10 cellular contexts compared by ENCODE assay signal in genomic region chr6:146905313-146905712, GRCh38.
DNase-seq lines count a peak whose midpoint lies in the region; ATAC-seq and TF ChIP-seq lines count a peak whose summit lies in the region.
"Had no signal": no experiment of that assay in that cellular context is flagged by ENCODE, and none has a peak within 500 bp of the region (broad histone marks: within the 10 kb centered on the region; RNA-seq: fewer than 3 reads in every experiment).

No MANE protein-coding gene starts in this region.

- H3K4me3 ChIP-seq in body of pancreas = no peak overlapping the region

- H3K4me1 ChIP-seq in body of pancreas = no peaks in the 10 kb centered on the region

- POLR2A ChIA-PET in activated CD4-positive, alpha-beta T cell treated with anti-CD3 and anti-CD28 coated beads for 36 hours (lab: Charles Lee) = no interaction called here

- H3K36me3 ChIP-seq in body of pancreas (replicated peaks in 1 of 2; ENCODE audit: insufficient read depth in 1 of 2, low read depth in 2 of 2) = no peaks in the 10 kb centered on the region

- intact Hi-C loops in body of pancreas (cut with DNase I) = no loop called here
- intact Hi-C loops in activated naive CD4-positive, alpha-beta T cell treated with anti-CD3 and anti-CD28 coated beads for 36 hours (cut with micrococcal nuclease) = loop anchor here (10.0 kb wide), 1 partner anchor 1239 kb away; no protein-coding TSS in a partner anchor
- intact Hi-C loops in activated CD4-positive, alpha-beta T cell treated with anti-CD3 and anti-CD28 coated beads for 36 hours (cut with DNase I, micrococcal nuclease) = no loop called here

- TF ChIP-seq CTCF in body of pancreas (IDR thresholded peaks at IDR 0.05) = no peak
- TF ChIP-seq CTCF in nephron (IDR thresholded peaks at IDR 0.05; ENCODE audit: unreplicated experiment in 3 of 3) = no peak

- no peak overlapping the region for H3K4me3 Mint-ChIP-seq in nephron
- H3K4me3 Mint-ChIP-seq in activated naive CD4-positive, alpha-beta T cell treated with anti-CD3 and anti-CD28 coated beads for 36 hours = no peak overlapping the region
- H3K4me3 Mint-ChIP-seq in activated CD4-positive, alpha-beta T cell treated with anti-CD3 and anti-CD28 coated beads for 36 hours = no peak overlapping the region
- H3K4me3 Mint-ChIP-seq: activated T-cell treated with anti-CD3 and anti-CD28 coated beads, Interleukin-2, amount 50 U/mL, for 4 hours; naive B cell had no signal

- H3K36me3 Mint-ChIP-seq in nephron (ENCODE audit: low read depth) = no peaks in the 10 kb centered on the region
- no peaks in the 10 kb centered on the region for H3K36me3 Mint-ChIP-seq in activated naive CD4-positive, alpha-beta T cell treated with anti-CD3 and anti-CD28 coated beads for 36 hours (ENCODE audit: low read depth)
- H3K36me3 Mint-ChIP-seq in activated CD4-positive, alpha-beta T cell treated with anti-CD3 and anti-CD28 coated beads for 36 hours (ENCODE audit: low read depth) = no peaks in the 10 kb centered on the region
- H3K36me3 Mint-ChIP-seq: naive B cell had no signal

- H3K9me3 ChIP-seq in body of pancreas = no peaks in the 10 kb centered on the region

- no peaks in the 10 kb centered on the region for H3K27me3 ChIP-seq in body of pancreas

- no peaks in the 10 kb centered on the region for H3K9me3 Mint-ChIP-seq in nephron
- no peaks in the 10 kb centered on the region for H3K9me3 Mint-ChIP-seq in activated naive CD4-positive, alpha-beta T cell treated with anti-CD3 and anti-CD28 coated beads for 36 hours
- H3K9me3 Mint-ChIP-seq in activated CD4-positive, alpha-beta T cell treated with anti-CD3 and anti-CD28 coated beads for 36 hours (ENCODE audit: low read depth) = no peaks in the 10 kb centered on the region
- H3K9me3 Mint-ChIP-seq: activated T-cell treated with anti-CD3 and anti-CD28 coated beads, Interleukin-2, amount 50 U/mL, for 4 hours; naive B cell had no signal

- TF ChIP-seq POLR2A in body of pancreas (IDR thresholded peaks at IDR 0.05) = no peak

- ATAC-seq in body of pancreas (peak; percentile 71), GM19351 (IDR thresholded peaks at IDR 0.05; ENCODE audit: unreplicated experiment) (no peak)
- ATAC-seq in activated CD4-positive, alpha-beta T cell treated with anti-CD3 and anti-CD28 coated beads for 36 hours = no peak
- ATAC-seq: activated T-cell treated with anti-CD3 and anti-CD28 coated beads, Interleukin-2, amount 50 U/mL, for 4 hours had no signal

- DNase-seq in DMS 273 treated with DMSO at 0.1 percent for 48 hours (lab: John Stamatoyannopoulos, UW) = peak; percentile 28
- DNase-seq in NCI-H146 (lab: John Stamatoyannopoulos, UW) = peak; percentile 91
- DNase-seq in body of pancreas = peak; percentile 30 to 76 (median 70)
- DNase-seq in stimulated activated CD4-positive, alpha-beta T cell treated with anti-CD3 and anti-CD28 coated beads, Interleukin-2, amount 100 ng/mL, for 24 hours = no peak
- DNase-seq in activated naive CD4-positive, alpha-beta T cell treated with anti-CD3 and anti-CD28 coated beads for 36 hours = no peak
- no peak for DNase-seq in activated CD4-positive, alpha-beta T cell treated with anti-CD3 and anti-CD28 coated beads for 36 hours
- DNase-seq: activated T-cell treated with anti-CD3 and anti-CD28 coated beads, Interleukin-2, amount 50 U/mL, for 4 hours; naive B cell had no signal

- peak overlapping the region in 2 of 3 experiments; percentile 48 to 56 for H3K27ac Mint-ChIP-seq in nephron
- H3K27ac Mint-ChIP-seq in activated naive CD4-positive, alpha-beta T cell treated with anti-CD3 and anti-CD28 coated beads for 36 hours = no peak overlapping the region
- H3K27ac Mint-ChIP-seq in activated CD4-positive, alpha-beta T cell treated with anti-CD3 and anti-CD28 coated beads for 36 hours = no peak overlapping the region
- H3K27ac Mint-ChIP-seq: naive B cell had no signal

- no peak overlapping the region for H3K27ac ChIP-seq in body of pancreas

- peaks cover 6% of the 10 kb centered on the region for H3K27me3 Mint-ChIP-seq in nephron (ENCODE audit: low read depth)
- H3K27me3 Mint-ChIP-seq in activated naive CD4-positive, alpha-beta T cell treated with anti-CD3 and anti-CD28 coated beads for 36 hours (ENCODE audit: low read depth) = peaks cover 2% of the 10 kb centered on the region
- H3K27me3 Mint-ChIP-seq in activated CD4-positive, alpha-beta T cell treated with anti-CD3 and anti-CD28 coated beads for 36 hours = no peaks in the 10 kb centered on the region

- H3K4me1 Mint-ChIP-seq in nephron = peaks cover 35% of the 10 kb centered on the region
- H3K4me1 Mint-ChIP-seq in activated naive CD4-positive, alpha-beta T cell treated with anti-CD3 and anti-CD28 coated beads for 36 hours (ENCODE audit: low read depth) = no peaks in the 10 kb centered on the region
- H3K4me1 Mint-ChIP-seq in activated CD4-positive, alpha-beta T cell treated with anti-CD3 and anti-CD28 coated beads for 36 hours = no peaks in the 10 kb centered on the region
- H3K4me1 Mint-ChIP-seq: naive B cell had no signal

- CTCF ChIA-PET in activated naive CD4-positive, alpha-beta T cell treated with anti-CD3 and anti-CD28 coated beads for 36 hours (lab: Charles Lee) = no interaction called here
- CTCF ChIA-PET in activated CD4-positive, alpha-beta T cell treated with anti-CD3 and anti-CD28 coated beads for 36 hours (lab: Charles Lee) = no interaction called here

Comparison
In these comparisons a context has a peak if more than half of its experiments do, and no peak if none do; other contexts are left out.
1. DNase-seq: peak in DMS 273 treated with DMSO at 0.1 percent for 48 hours (single experiment), NCI-H146 (single experiment) and body of pancreas (4 of 4); none in stimulated activated CD4-positive, alpha-beta T cell treated with anti-CD3 and anti-CD28 coated beads, Interleukin-2, amount 100 ng/mL, for 24 hours (0 of 2), activated naive CD4-positive, alpha-beta T cell treated with anti-CD3 and anti-CD28 coated beads for 36 hours (single experiment) and activated CD4-positive, alpha-beta T cell treated with anti-CD3 and anti-CD28 coated beads for 36 hours (single experiment).
2. H3K27ac Mint-ChIP-seq: peak in nephron (2 of 3); none in activated naive CD4-positive, alpha-beta T cell treated with anti-CD3 and anti-CD28 coated beads for 36 hours (single experiment) and activated CD4-positive, alpha-beta T cell treated with anti-CD3 and anti-CD28 coated beads for 36 hours (single experiment).